ENCODE assay signal across 1 cellular context in the genomic region with DNA sequence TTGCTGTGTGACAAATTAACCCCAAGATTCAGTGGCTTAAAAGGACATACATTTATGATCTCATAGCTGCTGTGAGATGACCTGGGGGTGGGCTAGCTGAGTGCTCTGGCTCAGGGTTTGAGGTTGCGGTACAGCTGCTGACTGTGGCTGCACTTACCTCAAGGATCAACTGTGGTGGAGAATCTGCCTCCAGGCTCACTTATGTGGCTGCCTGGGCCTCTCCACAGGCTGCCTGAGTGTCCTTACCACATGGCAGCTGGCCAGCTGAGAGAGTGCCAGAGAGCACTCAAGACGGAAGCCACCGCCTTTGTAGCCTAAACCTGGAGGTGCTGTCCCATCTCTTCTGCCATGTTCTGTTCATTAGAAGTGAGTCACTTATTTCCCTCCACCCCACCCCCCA.
TF ChIP-seq lines count a peak whose summit lies in the region.

No MANE protein-coding gene starts in this region.

TF ChIP-seq in SK-N-SH, 30 proteins besides CTCF, POLR2A, EP300 and RAD21 (continued from another document):
- TF ChIP-seq ZBTB33 (IDR thresholded peaks at IDR 0.05; ENCODE audit: borderline replicate concordance, low read depth), result no peak
- TF ChIP-seq TCF12 (IDR thresholded peaks at IDR 0.05), result peak; percentile 40; the same call in 1 of the 2 replicates
- TF ChIP-seq NRF1 (IDR thresholded peaks at IDR 0.05; ENCODE audit: low read depth, low read length), result no peak
- TF ChIP-seq FOXJ3 (CRISPR knock-in tag; IDR thresholded peaks at IDR 0.05), result no peak
- peak; percentile 20; the same call in 1 of the 2 replicates for TF ChIP-seq RCOR1 (IDR thresholded peaks at IDR 0.05; ENCODE audit: low read length)
- TF ChIP-seq NFIC (IDR thresholded peaks at IDR 0.05; ENCODE audit: borderline replicate concordance), result peak; percentile 85
